Comparison of ENCODE assay signal across 33 cellular contexts in genomic region chr10:127417686-127418415, GRCh38.
"Had no signal": no experiment of that assay in that cellular context is flagged by ENCODE, and none has a peak within 500 bp of the region (broad histone marks: within the 10 kb centered on the region; RNA-seq: fewer than 3 reads in every experiment).

No MANE protein-coding gene starts in this region.

- H3K27me3 Mint-ChIP-seq: activated CD4-positive, alpha-beta memory T cell treated with anti-CD3 and anti-CD28 coated beads for 36 hours; activated CD4-positive, alpha-beta T cell treated with anti-CD3 and anti-CD28 coated beads for 36 hours; activated CD4-positive, alpha-beta T cell treated with anti-CD3 and anti-CD28 coated beads, Interleukin-2, amount 10 ng/mL, durations not matched to agents 24 days and 14 days; activated CD8-positive, alpha-beta memory T cell treated with anti-CD3 and anti-CD28 coated beads, Interleukin-2, amount 10 ng/mL, durations not matched to agents 7 days and 5 days; activated naive CD4-positive, alpha-beta T cell treated with anti-CD3 and anti-CD28 coated beads, Interleukin-2, amount 10 ng/mL, durations not matched to agents 7 days and 5 days; activated naive CD8-positive, alpha-beta T cell treated with anti-CD3 and anti-CD28 coated beads, Interleukin-2, amount 10 ng/mL, durations not matched to agents 7 days and 5 days; central memory CD8-positive, alpha-beta T cell; dendritic cell treated with granulocyte-macrophage colony-stimulating factor and Interleukin-4, amounts not matched to agents 40 ng/mL and 50 ng/mL, for 4 days had no signal

- H3K36me3 Mint-ChIP-seq: activated CD4-positive, alpha-beta memory T cell treated with anti-CD3 and anti-CD28 coated beads for 36 hours; activated CD8-positive, alpha-beta memory T cell treated with anti-CD3 and anti-CD28 coated beads, Interleukin-2, amount 10 ng/mL, durations not matched to agents 7 days and 5 days; activated naive CD4-positive, alpha-beta T cell treated with anti-CD3 and anti-CD28 coated beads, Interleukin-2, amount 10 ng/mL, durations not matched to agents 7 days and 5 days; activated naive CD4-positive, alpha-beta T cell treated with anti-CD3 and anti-CD28 coated beads, Interleukin-2, amount 50 U/mL, for 72 hours; activated naive CD8-positive, alpha-beta T cell treated with anti-CD3 and anti-CD28 coated beads, Interleukin-2, amount 10 ng/mL, durations not matched to agents 7 days and 5 days had no signal

- H3K4me1 Mint-ChIP-seq: activated CD4-positive, alpha-beta T cell treated with anti-CD3 and anti-CD28 coated beads for 36 hours; activated CD4-positive, alpha-beta T cell treated with anti-CD3 and anti-CD28 coated beads, Interleukin-2, amount 10 ng/mL, durations not matched to agents 24 days and 14 days; activated CD8-positive, alpha-beta memory T cell treated with anti-CD3 and anti-CD28 coated beads, Interleukin-2, amount 10 ng/mL, durations not matched to agents 7 days and 5 days; activated naive CD4-positive, alpha-beta T cell treated with anti-CD3 and anti-CD28 coated beads, Interleukin-2, amount 10 ng/mL, durations not matched to agents 7 days and 5 days; activated naive CD8-positive, alpha-beta T cell treated with anti-CD3 and anti-CD28 coated beads, Interleukin-2, amount 10 ng/mL, durations not matched to agents 7 days and 5 days; central memory CD8-positive, alpha-beta T cell; endodermal cell had no signal

- DNase-seq: activated CD4-positive, alpha-beta memory T cell treated with anti-CD3 and anti-CD28 coated beads for 36 hours; activated CD4-positive, alpha-beta T cell treated with anti-CD3 and anti-CD28 coated beads for 36 hours; activated CD4-positive, alpha-beta T cell treated with anti-CD3 and anti-CD28 coated beads, Interleukin-2, amount 10 ng/mL, durations not matched to agents 24 days and 14 days; activated CD4-positive, CD25-positive, alpha-beta regulatory T cell; activated CD4-positive, CD25-positive, alpha-beta regulatory T cell treated with anti-CD3 and anti-CD28 coated beads, Interleukin-2, amount 50 U/mL, for 72 hours; activated CD8-positive, alpha-beta memory T cell treated with anti-CD3 and anti-CD28 coated beads, Interleukin-2, amount 10 ng/mL, durations not matched to agents 7 days and 5 days; activated CD8-positive, alpha-beta memory T cell treated with anti-CD3 and anti-CD28 coated beads, Interleukin-2, amount 50 U/mL, for 4 hours; activated CD8-positive, alpha-beta T cell treated with anti-CD3 and anti-CD28 coated beads, Interleukin-2, amount 10 ng/mL, durations not matched to agents 7 days and 5 days; activated gamma-delta T cell; activated naive CD4-positive, alpha-beta T cell; activated naive CD4-positive, alpha-beta T cell treated with anti-CD3 and anti-CD28 coated beads, Interleukin-2, amount 10 ng/mL, durations not matched to agents 7 days and 5 days; activated naive CD8-positive, alpha-beta T cell treated with anti-CD3 and anti-CD28 coated beads, Interleukin-2, amount 10 ng/mL, durations not matched to agents 7 days and 5 days; activated T-cell treated with anti-CD3 and anti-CD28 coated beads, Interleukin-2, amount 50 U/mL, for 1 hour; activated T-cell treated with anti-CD3 and anti-CD28 coated beads, Interleukin-2, amount 50 U/mL, for 48 hours; amygdala; brain microvascular endothelial cell; dorsolateral prefrontal cortex; effector memory CD4-positive, alpha-beta T cell; endodermal cell; erythroblast; foreskin keratinocyte; gastrocnemius medialis; glutamatergic neuron; T-helper 2 cell; WERI-Rb-1 had no signal

- FAIRE-seq: bronchial epithelial cell, TTC549 had no signal

- H3K9me3 Mint-ChIP-seq: activated CD4-positive, alpha-beta memory T cell treated with anti-CD3 and anti-CD28 coated beads for 36 hours; activated CD4-positive, alpha-beta T cell treated with anti-CD3 and anti-CD28 coated beads, Interleukin-2, amount 10 ng/mL, durations not matched to agents 24 days and 14 days; activated naive CD4-positive, alpha-beta T cell treated with anti-CD3 and anti-CD28 coated beads, Interleukin-2, amount 10 ng/mL, durations not matched to agents 7 days and 5 days; activated naive CD4-positive, alpha-beta T cell treated with anti-CD3 and anti-CD28 coated beads, Interleukin-2, amount 50 U/mL, for 72 hours; activated naive CD8-positive, alpha-beta T cell treated with anti-CD3 and anti-CD28 coated beads, Interleukin-2, amount 10 ng/mL, durations not matched to agents 7 days and 5 days; central memory CD8-positive, alpha-beta T cell; dendritic cell treated with granulocyte-macrophage colony-stimulating factor and Interleukin-4, amounts not matched to agents 40 ng/mL and 50 ng/mL, for 4 days; endodermal cell had no signal

- H3K4me3 ChIP-seq: coronary artery, dorsolateral prefrontal cortex, esophagus muscularis mucosa, gastrocnemius medialis, heart left ventricle had no signal

- H3K4me1 ChIP-seq: esophagus muscularis mucosa, foreskin keratinocyte, gastrocnemius medialis, heart left ventricle had no signal

- H3K36me3 ChIP-seq: gastrocnemius medialis, WERI-Rb-1 had no signal

- H3K27ac Mint-ChIP-seq: activated CD4-positive, alpha-beta memory T cell treated with anti-CD3 and anti-CD28 coated beads for 36 hours; activated CD4-positive, alpha-beta T cell treated with anti-CD3 and anti-CD28 coated beads for 36 hours; activated CD4-positive, alpha-beta T cell treated with anti-CD3 and anti-CD28 coated beads, Interleukin-2, amount 10 ng/mL, durations not matched to agents 24 days and 14 days; activated CD8-positive, alpha-beta memory T cell treated with anti-CD3 and anti-CD28 coated beads, Interleukin-2, amount 10 ng/mL, durations not matched to agents 7 days and 5 days; activated CD8-positive, alpha-beta T cell treated with anti-CD3 and anti-CD28 coated beads, Interleukin-2, amount 10 ng/mL, durations not matched to agents 7 days and 5 days; activated naive CD4-positive, alpha-beta T cell treated with anti-CD3 and anti-CD28 coated beads, Interleukin-2, amount 10 ng/mL, durations not matched to agents 7 days and 5 days; activated naive CD4-positive, alpha-beta T cell treated with anti-CD3 and anti-CD28 coated beads, Interleukin-2, amount 50 U/mL, for 72 hours; activated naive CD8-positive, alpha-beta T cell treated with anti-CD3 and anti-CD28 coated beads, Interleukin-2, amount 10 ng/mL, durations not matched to agents 7 days and 5 days; dendritic cell treated with granulocyte-macrophage colony-stimulating factor and Interleukin-4, amounts not matched to agents 40 ng/mL and 50 ng/mL, for 4 days; endodermal cell had no signal

- H3K9me3 ChIP-seq: esophagus muscularis mucosa, gastrocnemius medialis, heart left ventricle had no signal

- H3K27ac ChIP-seq: brain microvascular endothelial cell, coronary artery, dorsolateral prefrontal cortex, esophagus muscularis mucosa, foreskin keratinocyte, gastrocnemius medialis, heart left ventricle, WERI-Rb-1 had no signal

- H3K4me3 Mint-ChIP-seq: activated CD4-positive, alpha-beta memory T cell treated with anti-CD3 and anti-CD28 coated beads for 36 hours; activated CD4-positive, alpha-beta T cell treated with anti-CD3 and anti-CD28 coated beads for 36 hours; activated CD4-positive, alpha-beta T cell treated with anti-CD3 and anti-CD28 coated beads, Interleukin-2, amount 10 ng/mL, durations not matched to agents 24 days and 14 days; activated CD8-positive, alpha-beta memory T cell treated with anti-CD3 and anti-CD28 coated beads, Interleukin-2, amount 10 ng/mL, durations not matched to agents 7 days and 5 days; activated CD8-positive, alpha-beta T cell treated with anti-CD3 and anti-CD28 coated beads, Interleukin-2, amount 10 ng/mL, durations not matched to agents 7 days and 5 days; activated naive CD4-positive, alpha-beta T cell treated with anti-CD3 and anti-CD28 coated beads, Interleukin-2, amount 10 ng/mL, durations not matched to agents 7 days and 5 days; activated naive CD8-positive, alpha-beta T cell treated with anti-CD3 and anti-CD28 coated beads, Interleukin-2, amount 10 ng/mL, durations not matched to agents 7 days and 5 days; central memory CD8-positive, alpha-beta T cell; dendritic cell treated with granulocyte-macrophage colony-stimulating factor and Interleukin-4, amounts not matched to agents 40 ng/mL and 50 ng/mL, for 4 days; endodermal cell had no signal

- H3K27me3 ChIP-seq: brain microvascular endothelial cell, dorsolateral prefrontal cortex, esophagus muscularis mucosa, foreskin keratinocyte, gastrocnemius medialis, heart left ventricle had no signal

- ATAC-seq: activated CD4-positive, alpha-beta T cell treated with anti-CD3 and anti-CD28 coated beads for 36 hours; activated CD8-positive, alpha-beta memory T cell treated with anti-CD3 and anti-CD28 coated beads, Interleukin-2, amount 10 ng/mL, durations not matched to agents 7 days and 5 days; activated CD8-positive, alpha-beta T cell treated with anti-CD3 and anti-CD28 coated beads, Interleukin-2, amount 10 ng/mL, durations not matched to agents 7 days and 5 days; activated naive CD4-positive, alpha-beta T cell treated with anti-CD3 and anti-CD28 coated beads, Interleukin-2, amount 50 U/mL, for 72 hours; foreskin keratinocyte; gastrocnemius medialis had no signal
